34 cellular contexts compared by ENCODE assay signal in genomic region chr17:12538003-12538402, GRCh38.
"Had no signal": no experiment of that assay in that cellular context is flagged by ENCODE, and none has a peak within 500 bp of the region (broad histone marks: within the 10 kb centered on the region; RNA-seq: fewer than 3 reads in every experiment).

No MANE protein-coding gene starts in this region.

- H3K9me3 ChIP-seq: adrenal gland, body of pancreas, breast epithelium had no signal

- H3K27ac ChIP-seq: adrenal gland, body of pancreas, brain microvascular endothelial cell, breast epithelium, VCaP had no signal

- H3K27ac Mint-ChIP-seq: activated B cell treated with CpG ODN at 0.5 μM for 24 hours; activated CD4-positive, alpha-beta memory T cell treated with anti-CD3 and anti-CD28 coated beads for 36 hours; activated CD4-positive, alpha-beta T cell treated with anti-CD3 and anti-CD28 coated beads, Interleukin-2, amount 10 ng/mL, durations not matched to agents 24 days and 14 days; activated CD8-positive, alpha-beta memory T cell treated with anti-CD3 and anti-CD28 coated beads, Interleukin-2, amount 10 ng/mL, durations not matched to agents 7 days and 5 days; activated CD8-positive, alpha-beta T cell treated with anti-CD3 and anti-CD28 coated beads for 36 hours; activated naive CD4-positive, alpha-beta T cell treated with anti-CD3 and anti-CD28 coated beads for 36 hours; activated naive CD4-positive, alpha-beta T cell treated with anti-CD3 and anti-CD28 coated beads, Interleukin-2, amount 50 U/mL, for 72 hours; activated naive CD8-positive, alpha-beta T cell treated with anti-CD3 and anti-CD28 coated beads for 36 hours; activated T-cell treated with anti-CD3 and anti-CD28 coated beads, Interleukin-2, amount 50 U/mL, for 72 hours; activated T-helper 1 cell treated with anti-CD3 and anti-CD28 coated beads, Interleukin-12 subunit alpha, Interleukin-12 subunit beta, Interleukin-2, Interleukin-4 antibody, amounts not matched to agents 30 ng/mL and 10 ng/mL and 1 ng/mL, durations not matched to agents 14 hours and 24 hours and 36 hours; activated T-helper 17 cell treated with anti-CD3 and anti-CD28 coated beads, Interleukin-2, amount 50 U/mL, for 72 hours; T-helper 17 cell had no signal

- H3K4me1 ChIP-seq: adrenal gland, body of pancreas, breast epithelium had no signal

- ATAC-seq: activated CD8-positive, alpha-beta memory T cell treated with anti-CD3 and anti-CD28 coated beads, Interleukin-2, amount 10 ng/mL, durations not matched to agents 7 days and 5 days; activated CD8-positive, alpha-beta T cell treated with anti-CD3 and anti-CD28 coated beads for 36 hours; activated naive CD4-positive, alpha-beta T cell treated with anti-CD3 and anti-CD28 coated beads, Interleukin-2, amount 50 U/mL, for 72 hours; activated T-cell treated with anti-CD3 and anti-CD28 coated beads, Interleukin-2, amount 50 U/mL, for 4 hours; activated T-cell treated with anti-CD3 and anti-CD28 coated beads, Interleukin-2, amount 50 U/mL, for 72 hours; activated T-helper 17 cell treated with anti-CD3 and anti-CD28 coated beads, Interleukin-2, amount 50 U/mL, for 72 hours; body of pancreas; T-helper 17 cell had no signal

- DNase-seq: activated B cell treated with CpG ODN at 0.5 μM for 24 hours; activated CD4-positive, alpha-beta memory T cell treated with anti-CD3 and anti-CD28 coated beads for 36 hours; activated CD4-positive, alpha-beta T cell treated with anti-CD3 and anti-CD28 coated beads for 4 hours; activated CD4-positive, alpha-beta T cell treated with anti-CD3 and anti-CD28 coated beads, Interleukin-2, amount 10 ng/mL, durations not matched to agents 24 days and 14 days; activated CD4-positive, alpha-beta T cell treated with anti-CD3 and anti-CD28 coated beads, Interleukin-2, amount 50 U/mL, for 1 hour; activated CD4-positive, alpha-beta T cell treated with anti-CD3 and anti-CD28 coated beads, Interleukin-2, amount 50 U/mL, for 4 hours; activated CD4-positive, CD25-positive, alpha-beta regulatory T cell treated with anti-CD3 and anti-CD28 coated beads, Interleukin-2, amount 50 U/mL, for 72 hours; activated CD8-positive, alpha-beta memory T cell treated with anti-CD3 and anti-CD28 coated beads for 24 hours; activated CD8-positive, alpha-beta memory T cell treated with anti-CD3 and anti-CD28 coated beads, Interleukin-2, amount 10 ng/mL, durations not matched to agents 7 days and 5 days; activated CD8-positive, alpha-beta memory T cell treated with anti-CD3 and anti-CD28 coated beads, Interleukin-2, amount 50 U/mL, for 48 hours; activated CD8-positive, alpha-beta T cell treated with anti-CD3 and anti-CD28 coated beads for 36 hours; activated effector memory CD4-positive, alpha-beta T cell treated with anti-CD3 and anti-CD28 coated beads, Interleukin-2, amount 50 U/mL, for 16 hours; activated gamma-delta T cell treated with Interleukin-2 at 50 U/mL for 16 hours; activated naive CD4-positive, alpha-beta T cell; activated naive CD4-positive, alpha-beta T cell treated with anti-CD3 and anti-CD28 coated beads for 36 hours; activated naive CD4-positive, alpha-beta T cell treated with anti-CD3 and anti-CD28 coated beads, Interleukin-2, amount 50 U/mL, for 16 hours; activated naive CD8-positive, alpha-beta T cell treated with anti-CD3 and anti-CD28 coated beads for 36 hours; activated T-cell treated with anti-CD3 and anti-CD28 coated beads, Interleukin-2, amount 50 U/mL, for 4 hours; activated T-cell treated with anti-CD3 and anti-CD28 coated beads, Interleukin-2, amount 50 U/mL, for 72 hours; adrenal gland; amniotic stem cell; aorta; body of pancreas; brain microvascular endothelial cell; central memory CD4-positive, alpha-beta T cell; T-helper 17 cell had no signal

- H3K4me3 Mint-ChIP-seq: activated B cell treated with CpG ODN at 0.5 μM for 24 hours; activated CD4-positive, alpha-beta memory T cell treated with anti-CD3 and anti-CD28 coated beads for 36 hours; activated CD4-positive, alpha-beta T cell treated with anti-CD3 and anti-CD28 coated beads, Interleukin-2, amount 10 ng/mL, durations not matched to agents 24 days and 14 days; activated CD8-positive, alpha-beta memory T cell treated with anti-CD3 and anti-CD28 coated beads, Interleukin-2, amount 10 ng/mL, durations not matched to agents 7 days and 5 days; activated CD8-positive, alpha-beta T cell treated with anti-CD3 and anti-CD28 coated beads for 36 hours; activated naive CD4-positive, alpha-beta T cell treated with anti-CD3 and anti-CD28 coated beads for 36 hours; activated naive CD8-positive, alpha-beta T cell treated with anti-CD3 and anti-CD28 coated beads for 36 hours; activated T-cell treated with anti-CD3 and anti-CD28 coated beads, Interleukin-2, amount 50 U/mL, for 4 hours; activated T-cell treated with anti-CD3 and anti-CD28 coated beads, Interleukin-2, amount 50 U/mL, for 72 hours; activated T-helper 1 cell treated with anti-CD3 and anti-CD28 coated beads, Interleukin-12 subunit alpha, Interleukin-12 subunit beta, Interleukin-2, Interleukin-4 antibody, amounts not matched to agents 30 ng/mL and 10 ng/mL and 1 ng/mL, durations not matched to agents 14 hours and 24 hours and 36 hours; activated T-helper 17 cell treated with anti-CD3 and anti-CD28 coated beads, Interleukin-2, amount 50 U/mL, for 72 hours; T-helper 17 cell had no signal

- H3K27me3 Mint-ChIP-seq: activated B cell treated with CpG ODN at 0.5 μM for 24 hours; activated CD4-positive, alpha-beta memory T cell treated with anti-CD3 and anti-CD28 coated beads for 36 hours; activated CD4-positive, alpha-beta T cell treated with anti-CD3 and anti-CD28 coated beads, Interleukin-2, amount 10 ng/mL, durations not matched to agents 24 days and 14 days; activated CD8-positive, alpha-beta memory T cell treated with anti-CD3 and anti-CD28 coated beads, Interleukin-2, amount 10 ng/mL, durations not matched to agents 7 days and 5 days; activated naive CD8-positive, alpha-beta T cell treated with anti-CD3 and anti-CD28 coated beads for 36 hours; activated T-helper 17 cell treated with anti-CD3 and anti-CD28 coated beads, Interleukin-2, amount 50 U/mL, for 72 hours; T-helper 17 cell had no signal

- H3K4me1 Mint-ChIP-seq: activated B cell treated with CpG ODN at 0.5 μM for 24 hours; activated CD4-positive, alpha-beta T cell treated with anti-CD3 and anti-CD28 coated beads, Interleukin-2, amount 10 ng/mL, durations not matched to agents 24 days and 14 days; activated CD8-positive, alpha-beta memory T cell treated with anti-CD3 and anti-CD28 coated beads, Interleukin-2, amount 10 ng/mL, durations not matched to agents 7 days and 5 days; activated naive CD8-positive, alpha-beta T cell treated with anti-CD3 and anti-CD28 coated beads for 36 hours; activated T-helper 17 cell treated with anti-CD3 and anti-CD28 coated beads, Interleukin-2, amount 50 U/mL, for 72 hours; T-helper 17 cell had no signal

- H3K27me3 ChIP-seq: body of pancreas, brain microvascular endothelial cell, breast epithelium had no signal

- FAIRE-seq: astrocyte, colon, TTC549 had no signal

- H3K36me3 ChIP-seq: adrenal gland, brain microvascular endothelial cell, breast epithelium had no signal

- H3K36me3 Mint-ChIP-seq: activated CD4-positive, alpha-beta memory T cell treated with anti-CD3 and anti-CD28 coated beads for 36 hours; activated CD8-positive, alpha-beta memory T cell treated with anti-CD3 and anti-CD28 coated beads, Interleukin-2, amount 10 ng/mL, durations not matched to agents 7 days and 5 days; activated naive CD4-positive, alpha-beta T cell treated with anti-CD3 and anti-CD28 coated beads, Interleukin-2, amount 50 U/mL, for 72 hours; activated naive CD8-positive, alpha-beta T cell treated with anti-CD3 and anti-CD28 coated beads for 36 hours had no signal

- H3K9me3 Mint-ChIP-seq: activated B cell treated with CpG ODN at 0.5 μM for 24 hours had no signal

- H3K4me3 ChIP-seq: adrenal gland, body of pancreas, breast epithelium had no signal
